9 cellular contexts compared by ENCODE assay signal in genomic region chr5:142600611-142601360, GRCh38.
DNase-seq lines count a peak whose midpoint lies in the region; ATAC-seq, FAIRE-seq and TF ChIP-seq lines count a peak whose summit lies in the region.
"Had no signal": no experiment of that assay in that cellular context is flagged by ENCODE, and none has a peak within 500 bp of the region (broad histone marks: within the 10 kb centered on the region; RNA-seq: fewer than 3 reads in every experiment).

No MANE protein-coding gene starts in this region.

- no peaks in the 10 kb centered on the region for H3K9me3 Mint-ChIP-seq in MCF 10A (ENCODE audit: unreplicated experiment)

- no peak overlapping the region for H3K27ac Mint-ChIP-seq in MCF 10A (ENCODE audit: low read depth, unreplicated experiment)

- H3K27me3 ChIP-seq in breast epithelium (no peaks in the 10 kb centered on the region), endocrine pancreas (ENCODE audit: control insufficient read depth, insufficient read depth, low read length) (no peaks in the 10 kb centered on the region)

- BruUV-seq in MCF 10A (replicated peaks; lab: Mats Ljungman, UMichigan), result no TSS peak

- H3K4me3 ChIP-seq in breast epithelium (peak overlapping the region in 2 of 3 donors; percentile 24 to 42), endocrine pancreas (ENCODE audit: control insufficient read depth, insufficient read depth, low read length) (peak overlapping the region; percentile 50)

- H3K4me1 Mint-ChIP-seq in MCF 10A (ENCODE audit: insufficient read depth, unreplicated experiment), result peaks cover 22% of the 10 kb centered on the region

- H3K27me3 Mint-ChIP-seq in MCF 10A (ENCODE audit: insufficient read depth, unreplicated experiment), result no peaks in the 10 kb centered on the region

- no peak for FAIRE-seq in RCC 7860 (lab: Jason Lieb, UNC)
- FAIRE-seq: TTC549 had no signal

- CTCF ChIA-PET in MCF 10A (lab: Yijun Ruan, JAX), result interaction anchor here (0.6 to 6.5 kb wide), 6 partner anchors 10 to 456 kb away, joined by 4 to 44 read pairs (median 8); partner anchors contain the start of gene FGF1

- H3K9me3 ChIP-seq in breast epithelium (no peaks in the 10 kb centered on the region), endocrine pancreas (ENCODE audit: control insufficient read depth, low read length) (no peaks in the 10 kb centered on the region)

- TF ChIP-seq CTCF in breast epithelium (IDR thresholded peaks at IDR 0.05), result no peak
- no peak for TF ChIP-seq CTCF in MCF 10A (IDR thresholded peaks at IDR 0.05; ENCODE audit: unreplicated experiment)

- intact Hi-C loops in breast epithelium (cut with DNase I; ENCODE audit: low total_unique reads), result no loop called here
- intact Hi-C loops in MCF 10A (cut with micrococcal nuclease), result no loop called here

- H3K36me3 Mint-ChIP-seq in MCF 10A (ENCODE audit: insufficient read depth, unreplicated experiment), result no peaks in the 10 kb centered on the region

- H3K4me1 ChIP-seq in breast epithelium (no peaks in the 10 kb centered on the region), endocrine pancreas (ENCODE audit: control insufficient read depth, insufficient read depth, low read length) (no peaks in the 10 kb centered on the region)

- H3K36me3 ChIP-seq in breast epithelium (no peaks in the 10 kb centered on the region), endocrine pancreas (ENCODE audit: control insufficient read depth, insufficient read depth, low read length) (no peaks in the 10 kb centered on the region)

- no peak for ATAC-seq in GM21717 (IDR thresholded peaks at IDR 0.05; ENCODE audit: unreplicated experiment)
- no peak for ATAC-seq in GM19023 (IDR thresholded peaks at IDR 0.05; ENCODE audit: unreplicated experiment)

- no peak for TF ChIP-seq POLR2A in breast epithelium (IDR thresholded peaks at IDR 0.05)

- POLR2A ChIA-PET in MCF 10A (lab: Yijun Ruan, JAX), result no interaction called here

- H3K4me3 Mint-ChIP-seq in MCF 10A (ENCODE audit: unreplicated experiment), result no peak overlapping the region

- H3K9ac ChIP-seq in endocrine pancreas (ENCODE audit: control insufficient read depth, insufficient read depth, low read length), result no peak overlapping the region

- peak overlapping the region; percentile 31 to 33 for H3K27ac ChIP-seq in breast epithelium

- DNase-seq in breast epithelium (ENCODE audit: low spot score in 2 of 2) (peak in 1 of 2 donors; percentile 25), MCF 10A (ENCODE audit: unreplicated experiment) (no peak), mucosa of gallbladder (ENCODE audit: low spot score) (peak; percentile 57), RCC 7860 (ENCODE audit: low spot score) (no peak)
- no peak for DNase-seq in activated effector memory CD4-positive, alpha-beta T cell treated with Interleukin-2 at 50 U/mL for 16 hours
